In the genomic region with DNA sequence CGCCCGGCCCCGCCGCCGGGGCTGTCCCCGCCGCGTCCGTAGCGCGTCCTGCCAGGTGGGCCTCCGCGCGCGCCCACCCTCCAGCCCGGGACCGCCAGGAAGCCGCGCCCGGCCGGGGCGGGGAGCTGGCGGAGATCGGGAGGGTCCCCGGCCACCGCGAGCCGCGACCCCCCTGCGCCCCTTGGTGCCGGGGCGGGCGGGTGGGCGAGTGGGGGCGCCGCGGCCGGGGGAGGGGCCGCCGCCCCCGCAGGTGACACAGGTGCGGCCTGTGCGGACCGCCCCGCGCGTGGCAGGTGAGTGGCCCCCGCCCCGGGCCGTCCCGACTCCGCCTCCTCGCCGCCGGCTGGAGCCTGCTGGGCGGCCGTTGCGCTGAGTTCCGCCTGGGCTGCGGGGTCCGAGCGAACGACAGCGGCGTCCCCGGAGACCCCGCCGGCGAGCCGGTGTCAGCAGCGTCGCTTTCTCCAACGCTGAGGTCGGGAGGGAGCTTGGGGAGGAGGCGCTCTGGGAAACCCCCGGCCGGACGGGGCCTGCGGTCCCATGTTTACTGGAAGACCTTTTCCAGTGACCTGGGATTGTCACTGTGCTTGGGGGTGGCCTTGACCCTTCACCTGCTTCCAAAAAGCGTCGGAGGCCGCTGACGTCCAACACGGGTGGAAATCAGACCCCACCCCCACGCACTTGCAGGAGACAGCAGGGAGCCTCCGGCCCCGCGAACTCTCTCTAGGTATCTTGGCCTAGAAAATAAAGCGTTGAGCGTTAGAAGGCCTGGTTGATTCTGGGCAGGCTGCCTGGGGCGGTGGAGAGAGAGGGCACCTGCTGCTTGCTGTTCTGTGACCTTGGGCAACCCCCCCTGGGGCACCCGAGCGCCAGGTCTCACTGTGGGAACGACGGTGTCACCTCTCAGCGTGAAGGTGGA, we compare ENCODE assay signal across 8 cellular contexts. TPM values are rescaled to one million over a fixed set of nuclear protein-coding genes. Genes with fewer than 3 reads are reported as not detected.
DNase-seq lines count a peak whose midpoint lies in the region; FAIRE-seq and TF ChIP-seq lines count a peak whose summit lies in the region.

No MANE protein-coding gene starts in this region.

- no peak overlapping the region for H2AFZ ChIP-seq in H9 (ENCODE audit: low read length)

- no peak overlapping the region for H2BK15ac ChIP-seq in H9 (ENCODE audit: low read depth, low read length)

- peaks cover 5% of the 10 kb centered on the region for H3K23me2 ChIP-seq in H9 (ENCODE audit: insufficient read length, low read depth, low read length, poor library complexity, severe bottlenecking)

- H3K9me3 Mint-ChIP-seq in H9: no peaks in the 10 kb centered on the region

- H4K8ac ChIP-seq in H9 (replicated peaks; ENCODE audit: insufficient read length, low read depth, low read length): no peak overlapping the region

- H2BK20ac ChIP-seq in H9 (ENCODE audit: low read depth, low read length, poor library complexity, severe bottlenecking): no peak overlapping the region

- peaks cover 4 to 18% (median 5%) of the 10 kb centered on the region in 3 experiments; a peak in 6 of 7 replicates for H3K36me3 Mint-ChIP-seq in H9 (ENCODE audit: insufficient read depth in 1 of 3, low read depth in 3 of 3)

- H4K91ac ChIP-seq in H9 (ENCODE audit: insufficient read length, low read depth, low read length): no peak overlapping the region

- H3K4me1 Mint-ChIP-seq in H9: peaks cover 4 to 13% of the 10 kb centered on the region in 2 experiments; a peak in 3 of 4 replicates

- H3K4me1 ChIP-seq in H9 (ENCODE audit: insufficient read depth, low read length) (no peaks in the 10 kb centered on the region), cardiac muscle cell (ENCODE audit: low read depth) (no peaks in the 10 kb centered on the region)

- no peaks in the 10 kb centered on the region for H3K36me3 ChIP-seq in cardiac muscle cell

- H3K79me1 ChIP-seq in H9 (ENCODE audit: insufficient read depth, low read depth, low read length, poor library complexity, severe bottlenecking): no peaks in the 10 kb centered on the region

- TF ChIP-seq CTCF in H9 (conservative IDR thresholded peaks at IDR 0.05) (no peak), cardiac muscle cell (IDR thresholded peaks at IDR 0.05; ENCODE audit: low read depth, low read length) (no peak)

- no peak overlapping the region for H2AK5ac ChIP-seq in H9 (ENCODE audit: insufficient read length, low read length)

- no peaks in the 10 kb centered on the region for H3K27me3 ChIP-seq in H9 (ENCODE audit: insufficient read depth, low read length)
- H3K27me3 ChIP-seq in cardiac muscle cell: no peaks in the 10 kb centered on the region

- DNase-seq in GM12891 (ENCODE audit: insufficient read length, low spot score): peak; percentile 80
- no peak for DNase-seq in H9
- peak; percentile 56 for DNase-seq in NCI-H69 (lab: John Stamatoyannopoulos, UW)
- DNase-seq in activated gamma-delta T cell treated with anti-CD3 and anti-CD28 coated beads, Interleukin-2, amount 50 U/mL, for 16 hours (ENCODE audit: low read depth): peak; percentile 22
- DNase-seq in cardiac muscle cell (ENCODE audit: low read depth in 1 of 2, low spot score in 1 of 2): peak; percentile 20 to 56
- DNase-seq in posterior vena cava (ENCODE audit: low spot score): peak; percentile 82
- no peak for DNase-seq in Ammon's horn (ENCODE audit: low spot score)
- no peak for DNase-seq in DMS114 treated with DMSO at 0.1 percent for 48 hours (lab: John Stamatoyannopoulos, UW; ENCODE audit: unreplicated experiment)

- peak overlapping the region; percentile 44 for H3K4me3 ChIP-seq in cardiac muscle cell

- no peak overlapping the region for H3K4ac ChIP-seq in H9 (ENCODE audit: low read depth, low read length)

- no peak overlapping the region for H3K18ac ChIP-seq in H9 (ENCODE audit: insufficient read length, low read depth, low read length)

- H3K14ac ChIP-seq in H9 (ENCODE audit: insufficient read depth, low read length): no peak overlapping the region

- no peak overlapping the region for H2BK120ac ChIP-seq in H9 (ENCODE audit: low read depth, low read length, poor library complexity, severe bottlenecking)

- H3K27ac ChIP-seq in H9 (ENCODE audit: insufficient read length, low read depth, low read length) (no peak overlapping the region), cardiac muscle cell (no peak overlapping the region)

- no peak for TF ChIP-seq POLR2A in GM12891 (IDR thresholded peaks at IDR 0.05; ENCODE audit: low read depth, low read length)

- H3K56ac ChIP-seq in H9 (ENCODE audit: insufficient read length, low read depth, low read length): no peak overlapping the region

- H2BK12ac ChIP-seq in H9 (ENCODE audit: insufficient read length, low read depth, low read length): no peak overlapping the region

- H3K9ac ChIP-seq in H9 (ENCODE audit: extremely low read depth, insufficient read length, low read length): no peak overlapping the region

- H3K4me2 ChIP-seq in H9 (ENCODE audit: insufficient read depth, insufficient read length, low read length): peak overlapping the region; percentile 61

- intact Hi-C loops in posterior vena cava (cut with DNase I): no loop called here

- H3K23ac ChIP-seq in H9 (ENCODE audit: insufficient read length, low read depth, low read length): no peak overlapping the region

- H3K79me2 ChIP-seq in H9 (ENCODE audit: insufficient read depth, low read length): no peaks in the 10 kb centered on the region; the same call in 1 of the 2 replicates

- H3K27ac Mint-ChIP-seq in H9: no peak overlapping the region

- no CpG with 5 or more reads among the region's 96 CpGs for WGBS in H9 (ENCODE audit: extremely low coverage, insufficient read length, low lambda C conversion rate)

- peak; percentile 74 for FAIRE-seq in GM12891 (lab: Jason Lieb, UNC)

- no peak overlapping the region for H4K5ac ChIP-seq in H9 (ENCODE audit: insufficient read length, low read depth, low read length)

- H3K9me3 ChIP-seq in H9 (ENCODE audit: control insufficient read depth, low read depth, low read length): no peaks in the 10 kb centered on the region
- H3K9me3 ChIP-seq in cardiac muscle cell (ENCODE audit: low read depth): no peaks in the 10 kb centered on the region

- H3K27me3 Mint-ChIP-seq in H9 (ENCODE audit: low read depth): peaks cover 26% of the 10 kb centered on the region

- H3T11ph ChIP-seq in H9 (ENCODE audit: low read length): no peak overlapping the region

- no peak overlapping the region for H2BK5ac ChIP-seq in H9 (ENCODE audit: insufficient read length, low read length)

- H4K20me1 ChIP-seq in H9 (ENCODE audit: control insufficient read depth, insufficient read depth, insufficient read length): no peaks in the 10 kb centered on the region

- H3K4me3 Mint-ChIP-seq in H9: peak overlapping the region; percentile 69 to 81

TF ChIP-seq in GM12891, 5 proteins besides CTCF, POLR2A, EP300 and RAD21:
- 0 out of 2 replicates have a peak, but pooled peaks have one; percentile 14 for TF ChIP-seq TAF1 (IDR thresholded peaks at IDR 0.05; ENCODE audit: low read depth, low read length)
- peak; percentile 15; the same call in 1 of the 2 replicates for TF ChIP-seq POLR2AphosphoS5 (IDR thresholded peaks at IDR 0.05; ENCODE audit: low read depth, low read length)
- no peak for TF ChIP-seq SPI1 (IDR thresholded peaks at IDR 0.05; ENCODE audit: low read depth, low read length)
- TF ChIP-seq POU2F2 (IDR thresholded peaks at IDR 0.05; ENCODE audit: low read depth, low read length): no peak
- TF ChIP-seq PAX5 (IDR thresholded peaks at IDR 0.05; ENCODE audit: insufficient read depth, low read length, severe bottlenecking): no peak

RNA-seq across cellular contexts. Expression of a gene that starts 0.5 kb away (rescaled TPM):
- 18.6 TPM for polyA plus RNA-seq in GM12891 (2012; ENCODE audit: low read depth, missing spikeins)
- total RNA-seq in H9 (2021): 32.2 and 36.7 TPM in 2 replicates
- total RNA-seq in cardiac muscle cell: 31.7 and 53.9 TPM in 2 replicates
- polyA plus RNA-seq in cardiac muscle cell: 14.5 and 19.2 TPM in 2 replicates
- 10 to 100 TPM; 48.5 to 49.4 TPM for total RNA-seq in posterior vena cava

RNA-seq across cellular contexts. Expression of a gene that starts 31.0 kb away (rescaled TPM):
- polyA plus RNA-seq in GM12891 (2012; ENCODE audit: low read depth, missing spikeins): 283 TPM
- total RNA-seq in H9 (2021): 81.4 and 88.6 TPM in 2 replicates
- total RNA-seq in cardiac muscle cell: 32.3 and 37.2 TPM in 2 replicates
- polyA plus RNA-seq in cardiac muscle cell: 70.2 and 83.5 TPM in 2 replicates
- 10 to 100 TPM; 55.0 to 66.0 TPM for total RNA-seq in posterior vena cava

RNA-seq across cellular contexts. Expression of a gene that starts 50.9 kb away (rescaled TPM):
- 69.0 TPM for polyA plus RNA-seq in GM12891 (2012; ENCODE audit: low read depth, missing spikeins)
- total RNA-seq in H9 (2021) (203 and 205 TPM in 2 replicates), cardiac muscle cell (77.4 and 91.9 TPM in 2 replicates), posterior vena cava (10 to 100 TPM; 64.3 to 68.1 TPM)
- polyA plus RNA-seq in cardiac muscle cell: 100.0 and 139 TPM in 2 replicates

Comparison
In these comparisons a context has a peak if more than half of its experiments do, and no peak if none do; other contexts are left out.
1. DNase-seq: peak in GM12891 (single experiment), NCI-H69 (single experiment), activated gamma-delta T cell treated with anti-CD3 and anti-CD28 coated beads, Interleukin-2, amount 50 U/mL, for 16 hours (single experiment), cardiac muscle cell (2 of 2) and posterior vena cava (single experiment); none in H9 (single experiment), Ammon's horn (single experiment) and DMS114 treated with DMSO at 0.1 percent for 48 hours (single experiment).